Comparison of ENCODE assay signal across 1 cellular context in genomic region chr5:10556331-10556807, GRCh38.
TF ChIP-seq lines count a peak whose summit lies in the region.

No MANE protein-coding gene starts in this region.

TF ChIP-seq in HEK293, 187 proteins besides CTCF, POLR2A, EP300 and RAD21 (continued from another document):
- TF ChIP-seq ZBTB26 (tag by site-specific recombination; optimal IDR thresholded peaks at IDR 0.05) (no peak), HOXA7 (CRISPR knock-in tag; IDR thresholded peaks at IDR 0.05; ENCODE audit: borderline replicate concordance) (no peak), KLF10 (tag by site-specific recombination; IDR thresholded peaks at IDR 0.05) (no peak), ZNF10 (tag by site-specific recombination; IDR thresholded peaks at IDR 0.05) (no peak), ZNF658 (tag by site-specific recombination; IDR thresholded peaks at IDR 0.05) (no peak)
TF ChIP-seq in HEK293: peak in this region for 2.
